Comparison of ENCODE assay signal across 28 cellular contexts in genomic region chr2:31889044-31889443, GRCh38.
DNase-seq lines count a peak whose midpoint lies in the region; ATAC-seq and FAIRE-seq lines count a peak whose summit lies in the region.
"Had no signal": no experiment of that assay in that cellular context is flagged by ENCODE, and none has a peak within 500 bp of the region (broad histone marks: within the 10 kb centered on the region; RNA-seq: fewer than 3 reads in every experiment).

No MANE protein-coding gene starts in this region.

- peak; percentile 5 for FAIRE-seq in islet of Langerhans (lab: Jason Lieb, UNC)
- FAIRE-seq: GM12892, HepG2, kidney had no signal

- no peak for ATAC-seq in GM19395 (IDR thresholded peaks at IDR 0.05; ENCODE audit: unreplicated experiment)
- ATAC-seq: foreskin keratinocyte; HCT116; HepG2; left ventricle myocardium superior; naive thymus-derived CD8-positive, alpha-beta T cell had no signal

- DNase-seq in NOMO-1 treated with DMSO at 0.1 percent for 48 hours (lab: John Stamatoyannopoulos, UW; ENCODE audit: unreplicated experiment) (peak; percentile 10), NOMO-1 treated with dmso at 0.1 percent for 144 hours (lab: John Stamatoyannopoulos, UW; ENCODE audit: unreplicated experiment) (no peak), NAMALWA (ENCODE audit: low spot score) (peak; percentile 11), NCI-H2227 (lab: John Stamatoyannopoulos, UW; ENCODE audit: unreplicated experiment) (no peak), medulla oblongata (ENCODE audit: extremely low spot score) (no peak), NCI-H1092 (lab: John Stamatoyannopoulos, UW) (no peak)
- DNase-seq: 8988T; activated CD4-positive, alpha-beta memory T cell treated with anti-CD3 and anti-CD28 coated beads for 36 hours; activated CD4-positive, CD25-positive, alpha-beta regulatory T cell treated with anti-CD3 and anti-CD28 coated beads, Interleukin-2, amount 50 U/mL, for 72 hours; activated naive CD4-positive, alpha-beta T cell; adrenal gland; CD8-positive, alpha-beta memory T cell; central memory CD4-positive, alpha-beta T cell; DMS 273 treated with DMSO at 0.1 percent for 48 hours; foreskin keratinocyte; head of caudate nucleus; kidney; left ventricle myocardium superior; naive thymus-derived CD8-positive, alpha-beta T cell; NCI-H1092 treated with DMSO at 0.1 percent for 48 hours; NCI-H1694 treated with DMSO at 0.1 percent for 48 hours; stimulated activated CD4-positive, alpha-beta T cell treated with anti-CD3 and anti-CD28 coated beads, Interleukin-15, amount 100 ng/mL, for 24 hours; stimulated activated CD4-positive, alpha-beta T cell treated with anti-CD3 and anti-CD28 coated beads, Interleukin-4, amount 100 ng/mL, for 4 hours had no signal

Comparison
In these comparisons a context has a peak if more than half of its experiments do, and no peak if none do; other contexts are left out.
1. DNase-seq: peak in NOMO-1 treated with DMSO at 0.1 percent for 48 hours (single experiment) and NAMALWA (single experiment); none in NOMO-1 treated with dmso at 0.1 percent for 144 hours (single experiment), NCI-H2227 (single experiment), medulla oblongata (single experiment) and NCI-H1092 (single experiment).